2 cellular contexts compared by ENCODE assay signal in genomic region chr14:69582207-69582606, GRCh38.
A peak's percentile ranks its signal among the peaks of the same experiment; 100 is the strongest.
TF ChIP-seq lines count a peak whose summit lies in the region.

No MANE protein-coding gene starts in this region.

TF ChIP-seq in IMR-90, 13 proteins besides CTCF, POLR2A, EP300 and RAD21:
- TF ChIP-seq FOS (IDR thresholded peaks at IDR 0.05; ENCODE audit: low read depth, low read length) (peak; percentile 53), RFX5 (IDR thresholded peaks at IDR 0.05; ENCODE audit: low read depth, low read length) (no peak)

TF ChIP-seq in endothelial cell of umbilical vein, 7 proteins besides CTCF, POLR2A, EP300 and RAD21:
- TF ChIP-seq GATA2 (IDR thresholded peaks at IDR 0.05; ENCODE audit: insufficient read depth, insufficient read length, low read depth, low read length) (no peak), MYC (IDR thresholded peaks at IDR 0.05; ENCODE audit: low read depth, low read length) (no peak), POLR2AphosphoS5 (IDR thresholded peaks at IDR 0.05; ENCODE audit: insufficient read depth, low read depth, low read length) (no peak), MAX (IDR thresholded peaks at IDR 0.05; ENCODE audit: insufficient read depth, insufficient read length) (no peak), JUN (IDR thresholded peaks at IDR 0.05; ENCODE audit: borderline replicate concordance, insufficient read depth, insufficient read length, low read depth) (peak; percentile 36), EZH2 (IDR thresholded peaks at IDR 0.05; ENCODE audit: borderline replicate concordance, low read depth, low read length, severe bottlenecking) (no peak), FOS (IDR thresholded peaks at IDR 0.05; ENCODE audit: borderline replicate concordance, insufficient read depth, low read length) (peak; percentile 26)
